In the genomic region with DNA sequence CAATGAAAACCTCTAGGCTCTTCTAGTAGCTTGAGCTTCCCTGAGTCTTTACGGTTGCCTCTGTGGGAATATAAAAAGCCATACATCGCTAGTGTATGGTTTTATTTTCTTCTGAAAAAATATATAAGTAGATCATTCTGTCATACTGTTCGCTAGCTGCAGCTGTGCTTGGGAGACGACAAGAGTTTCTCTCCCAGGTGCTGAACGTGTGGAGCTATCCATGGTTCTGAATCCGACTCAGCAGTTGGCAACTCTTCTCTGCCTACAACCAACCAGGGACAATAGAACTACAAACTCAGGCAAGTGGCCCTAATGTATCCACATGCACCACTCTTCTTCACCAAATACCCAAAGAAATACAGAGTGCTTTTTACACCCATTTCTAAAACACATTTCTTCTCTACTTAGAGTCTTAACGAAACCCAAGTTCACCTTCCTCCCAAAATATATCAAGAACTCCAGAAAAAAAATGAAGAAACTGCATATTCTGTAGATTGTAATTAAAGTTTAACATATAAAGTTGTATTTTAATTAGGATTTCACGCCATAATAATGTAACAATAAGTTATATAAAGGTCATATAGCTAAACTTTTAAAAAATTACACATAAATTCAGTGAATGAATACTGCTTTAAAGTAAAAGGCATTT, we compare ENCODE assay signal across 1 cellular context.
TF ChIP-seq lines count a peak whose summit lies in the region.

No MANE protein-coding gene starts in this region.

TF ChIP-seq in H1, 55 proteins besides CTCF, POLR2A, EP300 and RAD21:
- no peak for TF ChIP-seq RNF2 (IDR thresholded peaks at IDR 0.05; ENCODE audit: borderline replicate concordance, low read depth, low read length, missing control alignments, poor library complexity, severe bottlenecking)
- TF ChIP-seq CEBPB (IDR thresholded peaks at IDR 0.05; ENCODE audit: low read depth, low read length), result no peak
- peak; percentile 73 for TF ChIP-seq BACH1 (IDR thresholded peaks at IDR 0.05; ENCODE audit: low read length)
- TF ChIP-seq SP4 (IDR thresholded peaks at IDR 0.05; ENCODE audit: low read length), result no peak
- 0 out of 2 replicates have a peak, but pooled peaks have one; percentile 37 for TF ChIP-seq SP1 (IDR thresholded peaks at IDR 0.05; ENCODE audit: low read depth, low read length)
- no peak for TF ChIP-seq GABPA (IDR thresholded peaks at IDR 0.05; ENCODE audit: borderline replicate concordance, insufficient read depth, low read length)
- TF ChIP-seq SIN3A (conservative IDR thresholded peaks at IDR 0.05 in 1 of 2, IDR thresholded peaks at IDR 0.05 in 1 of 2; ENCODE audit: low read depth in 1 of 2, low read length in 2 of 2), result peak; percentile 100
- no peak for TF ChIP-seq ZNF274 (IDR thresholded peaks at IDR 0.05; ENCODE audit: borderline replicate concordance, extremely low read depth, low read length)
- no peak for TF ChIP-seq SIX5 (IDR thresholded peaks at IDR 0.05; ENCODE audit: low read depth, low read length)
- TF ChIP-seq CTBP2 (IDR thresholded peaks at IDR 0.05; ENCODE audit: borderline replicate concordance, insufficient read depth, insufficient read length, low read length), result no peak
- TF ChIP-seq TAF7 (optimal IDR thresholded peaks at IDR 0.05; ENCODE audit: borderline replicate concordance, low read depth, low read length), result peak; percentile 97
- no peak for TF ChIP-seq SRF (IDR thresholded peaks at IDR 0.05; ENCODE audit: low read depth, low read length)
- TF ChIP-seq, protein P1, sequence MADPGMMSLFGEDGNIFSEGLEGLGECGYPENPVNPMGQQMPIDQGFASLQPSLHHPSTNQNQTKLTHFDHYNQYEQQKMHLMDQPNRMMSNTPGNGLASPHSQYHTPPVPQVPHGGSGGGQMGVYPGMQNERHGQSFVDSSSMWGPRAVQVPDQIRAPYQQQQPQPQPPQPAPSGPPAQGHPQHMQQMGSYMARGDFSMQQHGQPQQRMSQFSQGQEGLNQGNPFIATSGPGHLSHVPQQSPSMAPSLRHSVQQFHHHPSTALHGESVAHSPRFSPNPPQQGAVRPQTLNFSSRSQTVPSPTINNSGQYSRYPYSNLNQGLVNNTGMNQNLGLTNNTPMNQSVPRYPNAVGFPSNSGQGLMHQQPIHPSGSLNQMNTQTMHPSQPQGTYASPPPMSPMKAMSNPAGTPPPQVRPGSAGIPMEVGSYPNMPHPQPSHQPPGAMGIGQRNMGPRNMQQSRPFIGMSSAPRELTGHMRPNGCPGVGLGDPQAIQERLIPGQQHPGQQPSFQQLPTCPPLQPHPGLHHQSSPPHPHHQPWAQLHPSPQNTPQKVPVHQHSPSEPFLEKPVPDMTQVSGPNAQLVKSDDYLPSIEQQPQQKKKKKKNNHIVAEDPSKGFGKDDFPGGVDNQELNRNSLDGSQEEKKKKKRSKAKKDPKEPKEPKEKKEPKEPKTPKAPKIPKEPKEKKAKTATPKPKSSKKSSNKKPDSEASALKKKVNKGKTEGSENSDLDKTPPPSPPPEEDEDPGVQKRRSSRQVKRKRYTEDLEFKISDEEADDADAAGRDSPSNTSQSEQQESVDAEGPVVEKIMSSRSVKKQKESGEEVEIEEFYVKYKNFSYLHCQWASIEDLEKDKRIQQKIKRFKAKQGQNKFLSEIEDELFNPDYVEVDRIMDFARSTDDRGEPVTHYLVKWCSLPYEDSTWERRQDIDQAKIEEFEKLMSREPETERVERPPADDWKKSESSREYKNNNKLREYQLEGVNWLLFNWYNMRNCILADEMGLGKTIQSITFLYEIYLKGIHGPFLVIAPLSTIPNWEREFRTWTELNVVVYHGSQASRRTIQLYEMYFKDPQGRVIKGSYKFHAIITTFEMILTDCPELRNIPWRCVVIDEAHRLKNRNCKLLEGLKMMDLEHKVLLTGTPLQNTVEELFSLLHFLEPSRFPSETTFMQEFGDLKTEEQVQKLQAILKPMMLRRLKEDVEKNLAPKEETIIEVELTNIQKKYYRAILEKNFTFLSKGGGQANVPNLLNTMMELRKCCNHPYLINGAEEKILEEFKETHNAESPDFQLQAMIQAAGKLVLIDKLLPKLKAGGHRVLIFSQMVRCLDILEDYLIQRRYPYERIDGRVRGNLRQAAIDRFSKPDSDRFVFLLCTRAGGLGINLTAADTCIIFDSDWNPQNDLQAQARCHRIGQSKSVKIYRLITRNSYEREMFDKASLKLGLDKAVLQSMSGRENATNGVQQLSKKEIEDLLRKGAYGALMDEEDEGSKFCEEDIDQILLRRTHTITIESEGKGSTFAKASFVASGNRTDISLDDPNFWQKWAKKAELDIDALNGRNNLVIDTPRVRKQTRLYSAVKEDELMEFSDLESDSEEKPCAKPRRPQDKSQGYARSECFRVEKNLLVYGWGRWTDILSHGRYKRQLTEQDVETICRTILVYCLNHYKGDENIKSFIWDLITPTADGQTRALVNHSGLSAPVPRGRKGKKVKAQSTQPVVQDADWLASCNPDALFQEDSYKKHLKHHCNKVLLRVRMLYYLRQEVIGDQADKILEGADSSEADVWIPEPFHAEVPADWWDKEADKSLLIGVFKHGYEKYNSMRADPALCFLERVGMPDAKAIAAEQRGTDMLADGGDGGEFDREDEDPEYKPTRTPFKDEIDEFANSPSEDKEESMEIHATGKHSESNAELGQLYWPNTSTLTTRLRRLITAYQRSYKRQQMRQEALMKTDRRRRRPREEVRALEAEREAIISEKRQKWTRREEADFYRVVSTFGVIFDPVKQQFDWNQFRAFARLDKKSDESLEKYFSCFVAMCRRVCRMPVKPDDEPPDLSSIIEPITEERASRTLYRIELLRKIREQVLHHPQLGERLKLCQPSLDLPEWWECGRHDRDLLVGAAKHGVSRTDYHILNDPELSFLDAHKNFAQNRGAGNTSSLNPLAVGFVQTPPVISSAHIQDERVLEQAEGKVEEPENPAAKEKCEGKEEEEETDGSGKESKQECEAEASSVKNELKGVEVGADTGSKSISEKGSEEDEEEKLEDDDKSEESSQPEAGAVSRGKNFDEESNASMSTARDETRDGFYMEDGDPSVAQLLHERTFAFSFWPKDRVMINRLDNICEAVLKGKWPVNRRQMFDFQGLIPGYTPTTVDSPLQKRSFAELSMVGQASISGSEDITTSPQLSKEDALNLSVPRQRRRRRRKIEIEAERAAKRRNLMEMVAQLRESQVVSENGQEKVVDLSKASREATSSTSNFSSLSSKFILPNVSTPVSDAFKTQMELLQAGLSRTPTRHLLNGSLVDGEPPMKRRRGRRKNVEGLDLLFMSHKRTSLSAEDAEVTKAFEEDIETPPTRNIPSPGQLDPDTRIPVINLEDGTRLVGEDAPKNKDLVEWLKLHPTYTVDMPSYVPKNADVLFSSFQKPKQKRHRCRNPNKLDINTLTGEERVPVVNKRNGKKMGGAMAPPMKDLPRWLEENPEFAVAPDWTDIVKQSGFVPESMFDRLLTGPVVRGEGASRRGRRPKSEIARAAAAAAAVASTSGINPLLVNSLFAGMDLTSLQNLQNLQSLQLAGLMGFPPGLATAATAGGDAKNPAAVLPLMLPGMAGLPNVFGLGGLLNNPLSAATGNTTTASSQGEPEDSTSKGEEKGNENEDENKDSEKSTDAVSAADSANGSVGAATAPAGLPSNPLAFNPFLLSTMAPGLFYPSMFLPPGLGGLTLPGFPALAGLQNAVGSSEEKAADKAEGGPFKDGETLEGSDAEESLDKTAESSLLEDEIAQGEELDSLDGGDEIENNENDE (IDR thresholded peaks at IDR 0.05; ENCODE audit: insufficient replicate concordance, low read length), result peak; percentile 37
- TF ChIP-seq CHD1 (IDR thresholded peaks at IDR 0.05; ENCODE audit: low read depth, low read length), result no peak
- TF ChIP-seq EZH2 (IDR thresholded peaks at IDR 0.05; ENCODE audit: low read depth, low read length, severe bottlenecking), result no peak
- no peak for TF ChIP-seq JUND (IDR thresholded peaks at IDR 0.05; ENCODE audit: low read length)
- TF ChIP-seq CBX5 (IDR thresholded peaks at IDR 0.05; ENCODE audit: low read depth, low read length), result no peak
- TF ChIP-seq, protein P2, sequence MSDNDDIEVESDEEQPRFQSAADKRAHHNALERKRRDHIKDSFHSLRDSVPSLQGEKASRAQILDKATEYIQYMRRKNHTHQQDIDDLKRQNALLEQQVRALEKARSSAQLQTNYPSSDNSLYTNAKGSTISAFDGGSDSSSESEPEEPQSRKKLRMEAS (IDR thresholded peaks at IDR 0.05), result peak; percentile 57; the same call in 1 of the 2 replicates
- no peak for TF ChIP-seq ASH2L (IDR thresholded peaks at IDR 0.05; ENCODE audit: low read length)
- TF ChIP-seq YY1 (IDR thresholded peaks at IDR 0.05; ENCODE audit: low read depth, low read length), result no peak
- peak; percentile 73 for TF ChIP-seq CREB1 (IDR thresholded peaks at IDR 0.05)
- peak; percentile 100 for TF ChIP-seq SAP30 (IDR thresholded peaks at IDR 0.05; ENCODE audit: insufficient read depth, insufficient replicate concordance, low read length)
- TF ChIP-seq KDM5A (IDR thresholded peaks at IDR 0.05; ENCODE audit: low read length), result no peak
- TF ChIP-seq SIRT6 (IDR thresholded peaks at IDR 0.05; ENCODE audit: low read length), result no peak
- no peak for TF ChIP-seq POU5F1 (IDR thresholded peaks at IDR 0.05; ENCODE audit: low read depth, low read length)
- peak; percentile 77; the same call in 1 of the 2 replicates for TF ChIP-seq TCF12 (IDR thresholded peaks at IDR 0.05; ENCODE audit: low read depth, low read length)
- TF ChIP-seq RFX5 (IDR thresholded peaks at IDR 0.05; ENCODE audit: borderline replicate concordance, low read depth, low read length), result no peak
- TF ChIP-seq POLR2AphosphoS5 (IDR thresholded peaks at IDR 0.05; ENCODE audit: low read depth, low read length), result no peak
- peak; percentile 87; the same call in 1 of the 2 replicates for TF ChIP-seq MAFK (IDR thresholded peaks at IDR 0.05; ENCODE audit: low read depth, low read length)
- TF ChIP-seq PHF8 (conservative IDR thresholded peaks at IDR 0.05; ENCODE audit: low read depth, low read length), result no peak
- TF ChIP-seq, protein P3, sequence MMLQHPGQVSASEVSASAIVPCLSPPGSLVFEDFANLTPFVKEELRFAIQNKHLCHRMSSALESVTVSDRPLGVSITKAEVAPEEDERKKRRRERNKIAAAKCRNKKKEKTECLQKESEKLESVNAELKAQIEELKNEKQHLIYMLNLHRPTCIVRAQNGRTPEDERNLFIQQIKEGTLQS (IDR thresholded peaks at IDR 0.05; ENCODE audit: insufficient read depth, low read depth, low read length), result no peak
- TF ChIP-seq KDM4A (IDR thresholded peaks at IDR 0.05; ENCODE audit: low read depth, low read length, severe bottlenecking), result no peak
- TF ChIP-seq JUN (IDR thresholded peaks at IDR 0.05; ENCODE audit: low read depth, low read length), result no peak
- peak; percentile 99 to 100 for TF ChIP-seq HDAC2 (IDR thresholded peaks at IDR 0.05; ENCODE audit: borderline replicate concordance in 1 of 2, low read depth in 2 of 2, low read length in 2 of 2)
- no peak for TF ChIP-seq BCL11A (IDR thresholded peaks at IDR 0.05; ENCODE audit: low read depth in 2 of 2, low read length in 2 of 2)
TF ChIP-seq in H1: peak in this region for 11.
